In genomic region chr17:29178750-29179231, GRCh38 we compare ENCODE assay signal across 8 cellular contexts. TPM values are rescaled to one million over a fixed set of nuclear protein-coding genes. Genes with fewer than 3 reads are reported as not detected.
DNase-seq lines count a peak whose midpoint lies in the region; ATAC-seq and TF ChIP-seq lines count a peak whose summit lies in the region.

No MANE protein-coding gene starts in this region.

- DNase-seq in BJ (ENCODE audit: low read depth) (no peak), NCI-H526 treated with DMSO at 0.1 percent for 48 hours (lab: John Stamatoyannopoulos, UW) (peak; percentile 21), epithelial cell of esophagus (ENCODE audit: low read depth) (peak; percentile 91), neural crest cell (ENCODE audit: low read depth, low spot score) (no peak), germinal center (ENCODE audit: low spot score) (no peak), brain microvascular endothelial cell (no peak)

- H3K27me3 Mint-ChIP-seq in neural crest cell (ENCODE audit: low read depth), result no peaks in the 10 kb centered on the region

- peak overlapping the region; percentile 89 for H3K4me3 Mint-ChIP-seq in neural crest cell

- peaks cover 2% of the 10 kb centered on the region for H3K9me3 Mint-ChIP-seq in neural crest cell

- H3K27me3 ChIP-seq in BJ (ENCODE audit: control insufficient read depth, insufficient read depth, low read length) (no peaks in the 10 kb centered on the region), brain microvascular endothelial cell (replicated peaks) (no peaks in the 10 kb centered on the region)

- no peak overlapping the region for H3K27ac ChIP-seq in brain microvascular endothelial cell

- in situ Hi-C loops in brain microvascular endothelial cell (cut with HindIII; ENCODE audit: low pct_ligation_motif_present, low sequenced_read_pairs), result no loop called here

- POLR2A ChIA-PET in BJ (lab: Charles Lee), result no interaction called here

- CTCF ChIA-PET in BJ (lab: Yijun Ruan, JAX), result interaction anchor here (0.7 to 9.1 kb wide), 11 partner anchors 13 to 296 kb away, joined by 3 to 227 read pairs (median 14); no protein-coding TSS in a partner anchor

- H3K4me3 ChIP-seq in BJ (ENCODE audit: low read depth, low read length) (peak overlapping the region; percentile 60), epithelial cell of esophagus (ENCODE audit: low read length) (peak overlapping the region; percentile 72), brain microvascular endothelial cell (ENCODE audit: low read depth, low read length) (no peak overlapping the region)

- no peak overlapping the region for H3K27ac Mint-ChIP-seq in neural crest cell (ENCODE audit: unreplicated experiment)

- H3K36me3 ChIP-seq in BJ (ENCODE audit: control insufficient read depth, insufficient read depth, low read length) (no peaks in the 10 kb centered on the region), brain microvascular endothelial cell (replicated peaks) (no peaks in the 10 kb centered on the region)

- TF ChIP-seq CTCF in BJ (IDR thresholded peaks at IDR 0.05; ENCODE audit: insufficient read depth, low read depth, low read length), result no peak
- TF ChIP-seq CTCF in epithelial cell of esophagus (IDR thresholded peaks at IDR 0.05; ENCODE audit: insufficient read depth, low read depth, low read length, missing control alignments), result no peak
- TF ChIP-seq CTCF in neural crest cell (conservative IDR thresholded peaks at IDR 0.05), result no peak
- no peak for TF ChIP-seq CTCF in brain microvascular endothelial cell (IDR thresholded peaks at IDR 0.05; ENCODE audit: low read depth, low read length, missing control alignments)

- H3K4me1 Mint-ChIP-seq in neural crest cell, result peaks cover 39% of the 10 kb centered on the region

- no peak for ATAC-seq in GM21360 (IDR thresholded peaks at IDR 0.05; ENCODE audit: unreplicated experiment)
- no peak for ATAC-seq in GM19467 (IDR thresholded peaks at IDR 0.05; ENCODE audit: unreplicated experiment)

- no peaks in the 10 kb centered on the region for H3K36me3 Mint-ChIP-seq in neural crest cell (ENCODE audit: low read depth)

RNA-seq across cellular contexts. Expression of gene MYO18A, which starts 1.4 kb away (rescaled TPM):
- polyA plus RNA-seq in BJ (2011; rRNA removed), result 8.2 and 12.0 TPM in 2 replicates
- 30.4 and 33.4 TPM in 2 replicates for polyA minus RNA-seq in BJ (2011; rRNA and poly(A)+ RNA removed)
- total RNA-seq in neural crest cell, result 43.1 and 48.2 TPM in 2 replicates

Comparison
In these comparisons a context has a peak if more than half of its experiments do, and no peak if none do; other contexts are left out.
1. DNase-seq: peak in NCI-H526 treated with DMSO at 0.1 percent for 48 hours (single experiment) and epithelial cell of esophagus (single experiment); none in BJ (single experiment), neural crest cell (single experiment), germinal center (single experiment) and brain microvascular endothelial cell (single experiment).